In genomic region chr6:151630387-151630786, GRCh38 we compare ENCODE assay signal across 20 cellular contexts.
"Had no signal": no experiment of that assay in that cellular context is flagged by ENCODE, and none has a peak within 500 bp of the region (broad histone marks: within the 10 kb centered on the region; RNA-seq: fewer than 3 reads in every experiment).

No MANE protein-coding gene starts in this region.

- H3K4me3 Mint-ChIP-seq: immature natural killer cell; naive thymus-derived CD4-positive, alpha-beta T cell; nephron progenitor cell had no signal

- ATAC-seq: gastroesophageal sphincter; naive thymus-derived CD4-positive, alpha-beta T cell; upper lobe of right lung had no signal

- H3K4me1 ChIP-seq: gastroesophageal sphincter, left ventricle myocardium inferior, suprapubic skin, upper lobe of right lung had no signal

- DNase-seq: central memory CD4-positive, alpha-beta T cell; cortex of kidney; dorsolateral prefrontal cortex; effector CD8-positive, alpha-beta T cell; foreskin fibroblast; glutamatergic neuron; immature natural killer cell; mesendoderm; naive thymus-derived CD4-positive, alpha-beta T cell; nephron progenitor cell; posterior cingulate gyrus; stimulated activated CD4-positive, alpha-beta T cell treated with anti-CD3 and anti-CD28 coated beads, Interleukin-2, amount 100 ng/mL, for 48 hours; stimulated activated naive CD4-positive, alpha-beta T cell treated with Interleukin-2 at 50 U/mL for 16 hours; tibial artery; upper lobe of right lung had no signal

- H3K36me3 Mint-ChIP-seq: immature natural killer cell; naive thymus-derived CD4-positive, alpha-beta T cell had no signal

- H3K36me3 ChIP-seq: gastroesophageal sphincter, left ventricle myocardium inferior, neutrophil, suprapubic skin, tibial artery, upper lobe of right lung had no signal

- H3K9me3 Mint-ChIP-seq: immature natural killer cell; naive thymus-derived CD4-positive, alpha-beta T cell; nephron progenitor cell had no signal

- H3K27me3 ChIP-seq: dorsolateral prefrontal cortex, gastroesophageal sphincter, neutrophil, suprapubic skin, tibial artery, upper lobe of right lung had no signal

- H3K9me3 ChIP-seq: gastroesophageal sphincter, left ventricle myocardium inferior, neutrophil, suprapubic skin, tibial artery, upper lobe of right lung had no signal

- H3K4me2 ChIP-seq: smooth muscle cell had no signal

- H3K27ac Mint-ChIP-seq: immature natural killer cell, nephron progenitor cell had no signal

- H3K4me3 ChIP-seq: dorsolateral prefrontal cortex, gastroesophageal sphincter, left ventricle myocardium inferior, smooth muscle cell, suprapubic skin, tibial artery, upper lobe of right lung had no signal

- H3K27ac ChIP-seq: dorsolateral prefrontal cortex, gastroesophageal sphincter, left ventricle myocardium inferior, neutrophil, suprapubic skin, tibial artery, upper lobe of right lung had no signal

- H3K4me1 Mint-ChIP-seq: immature natural killer cell, nephron progenitor cell had no signal
